8 cellular contexts compared by ENCODE assay signal in the genomic region with DNA sequence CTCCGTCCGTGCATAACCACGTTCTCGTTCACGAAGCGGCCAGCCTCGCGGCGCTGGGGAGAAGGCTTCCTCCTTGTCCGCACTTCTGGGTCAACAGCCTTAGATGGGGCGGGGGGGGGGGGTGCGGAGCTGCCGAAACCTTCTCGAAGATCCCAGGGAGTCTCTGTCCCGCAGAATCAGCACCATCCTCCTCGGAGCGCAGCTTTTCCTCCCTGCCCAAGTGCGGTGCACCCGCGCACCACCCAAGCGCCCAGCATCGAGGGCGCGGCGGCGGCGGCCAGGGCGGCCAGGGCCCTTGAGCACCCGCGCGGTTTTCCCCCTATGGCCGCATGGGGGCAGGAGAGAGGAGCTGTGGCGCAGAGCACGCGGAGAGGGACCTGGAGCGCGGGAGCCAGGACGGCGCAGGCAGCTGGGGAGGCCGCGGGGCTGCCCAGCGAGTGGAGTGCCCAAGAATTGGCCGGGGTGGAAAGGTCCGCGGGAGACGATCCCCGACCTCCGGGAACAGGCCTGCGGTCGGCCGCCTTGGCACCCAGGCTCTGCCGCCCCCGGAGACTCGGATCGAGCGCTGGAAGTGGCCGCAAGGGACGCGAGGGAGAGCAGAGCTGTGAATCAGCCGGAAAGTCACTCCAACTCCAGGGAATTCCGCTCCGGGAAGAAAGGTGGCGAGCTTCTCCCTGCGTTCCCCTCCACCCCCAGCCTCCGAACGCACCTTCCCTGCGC.
A peak's percentile ranks its signal among the peaks of the same experiment; 100 is the strongest.
DNase-seq lines count a peak whose midpoint lies in the region; ATAC-seq and TF ChIP-seq lines count a peak whose summit lies in the region.

No MANE protein-coding gene starts in this region.

- H3K4me3 ChIP-seq in mucosa of rectum (ENCODE audit: low read length in 2 of 2): peak overlapping the region; percentile 63 to 72

- H3K27ac ChIP-seq in mucosa of rectum (ENCODE audit: low read depth in 2 of 2, low read length in 2 of 2): peak overlapping the region in 1 of 2 donors; percentile 26

- peaks cover 28 to 35% of the 10 kb centered on the region in 2 donors for H3K27me3 ChIP-seq in mucosa of rectum (ENCODE audit: control insufficient read depth in 2 of 2, insufficient read depth in 2 of 2, low read length in 2 of 2)

- ATAC-seq in HG02943 (IDR thresholded peaks at IDR 0.05; ENCODE audit: low read depth, unreplicated experiment) (peak; percentile 77), GM19023 (IDR thresholded peaks at IDR 0.05; ENCODE audit: unreplicated experiment) (no peak)

- TF ChIP-seq POLR2A in erythroblast (IDR thresholded peaks at IDR 0.05; ENCODE audit: low read length): no peak

- peak overlapping the region in 1 of 2 donors; percentile 69 for H3K9ac ChIP-seq in mucosa of rectum (ENCODE audit: low read depth in 1 of 2, low read length in 2 of 2)

- H3K9me3 ChIP-seq in mucosa of rectum (ENCODE audit: control insufficient read depth in 2 of 2, low read length in 2 of 2): no peaks in the 10 kb centered on the region

- TF ChIP-seq CTCF in GM12874 (IDR thresholded peaks at IDR 0.05; ENCODE audit: insufficient read depth, low read depth, low read length): peak; percentile 62

- peaks cover 5 to 18% of the 10 kb centered on the region in 2 donors for H3K4me1 ChIP-seq in mucosa of rectum (ENCODE audit: control insufficient read depth in 2 of 2, insufficient read depth in 2 of 2, low read length in 2 of 2)

- DNase-seq in NCI-H510A treated with DMSO at 0.1 percent for 48 hours (lab: John Stamatoyannopoulos, UW): peak; percentile 62
- peak; percentile 49 for DNase-seq in activated T-cell treated with anti-CD3 and anti-CD28 coated beads for 24 hours (ENCODE audit: low read depth)
- DNase-seq in erythroblast (lab: John Stamatoyannopoulos, UW): peak; percentile 77 to 85
- DNase-seq in stimulated activated CD8-positive, alpha-beta memory T cell treated with anti-CD3 and anti-CD28 coated beads, Interleukin-4, amount 100 ng/mL, for 24 hours (ENCODE audit: low read depth): peak; percentile 56

- H3K36me3 ChIP-seq in mucosa of rectum (ENCODE audit: control insufficient read depth in 2 of 2, insufficient read depth in 2 of 2, low read length in 2 of 2): no peaks in the 10 kb centered on the region
